Comparison of ENCODE assay signal across 8 cellular contexts in genomic region chr12:89960011-89960507, GRCh38.
DNase-seq lines count a peak whose midpoint lies in the region; ATAC-seq and TF ChIP-seq lines count a peak whose summit lies in the region.

No MANE protein-coding gene starts in this region.

- H3K27me3 Mint-ChIP-seq in type B pancreatic cell, result no peaks in the 10 kb centered on the region

- H3K4me3 ChIP-seq in mucosa of rectum (ENCODE audit: low read length in 2 of 2), result peak overlapping the region in 1 of 2 donors; percentile 55

- peaks cover 16 to 28% of the 10 kb centered on the region in 2 donors for H3K4me1 ChIP-seq in mucosa of rectum (ENCODE audit: control insufficient read depth in 2 of 2, insufficient read depth in 2 of 2, low read length in 2 of 2)

- H3K4me1 Mint-ChIP-seq in type B pancreatic cell (ENCODE audit: unreplicated experiment), result peaks cover 9% of the 10 kb centered on the region

- no peak overlapping the region for H3K9ac ChIP-seq in mucosa of rectum (ENCODE audit: low read depth in 1 of 2, low read length in 2 of 2)

- POLR2A ChIA-PET in HEK293T (lab: Yijun Ruan, JAX), result no interaction called here

- peaks cover 6% of the 10 kb centered on the region for H3K9me3 Mint-ChIP-seq in type B pancreatic cell

- TF ChIP-seq CTCF in type B pancreatic cell (conservative IDR thresholded peaks at IDR 0.05), result no peak

- ATAC-seq in GM18858 (IDR thresholded peaks at IDR 0.05; ENCODE audit: unreplicated experiment) (peak; percentile 95), GM21737 (IDR thresholded peaks at IDR 0.05; ENCODE audit: unreplicated experiment) (peak; percentile 91)

- no peak overlapping the region for H3K4me3 Mint-ChIP-seq in type B pancreatic cell

- no peaks in the 10 kb centered on the region for H3K27me3 ChIP-seq in mucosa of rectum (ENCODE audit: control insufficient read depth in 2 of 2, insufficient read depth in 2 of 2, low read length in 2 of 2)

- H3K36me3 Mint-ChIP-seq in type B pancreatic cell, result no peaks in the 10 kb centered on the region

- CTCF ChIA-PET in HEK293T (lab: Yijun Ruan, JAX), result no interaction called here

- no peaks in the 10 kb centered on the region for H3K36me3 ChIP-seq in mucosa of rectum (ENCODE audit: control insufficient read depth in 2 of 2, insufficient read depth in 2 of 2, low read length in 2 of 2)

- DNase-seq in M059J (ENCODE audit: low read depth), result peak; percentile 74
- no peak for DNase-seq in type B pancreatic cell (ENCODE audit: extremely low spot score, unreplicated experiment)
- DNase-seq in AG20443 (ENCODE audit: low spot score), result no peak
- DNase-seq in HEK293T (ENCODE audit: extremely low spot score), result no peak
- no peak for DNase-seq in SHP77 treated with DMSO at 0.1 percent for 48 hours (lab: John Stamatoyannopoulos, UW)

- H3K27ac ChIP-seq in mucosa of rectum (ENCODE audit: low read depth in 2 of 2, low read length in 2 of 2), result peak overlapping the region; percentile 54 to 56

- no peak overlapping the region for H3K27ac Mint-ChIP-seq in type B pancreatic cell

- no peaks in the 10 kb centered on the region for H3K9me3 ChIP-seq in mucosa of rectum (ENCODE audit: control insufficient read depth in 2 of 2, low read length in 2 of 2)

TF ChIP-seq in HEK293T, 16 proteins besides CTCF, POLR2A, EP300 and RAD21:
- TF ChIP-seq L3MBTL2 (conservative IDR thresholded peaks at IDR 0.05) (no peak), FOXK2 (IDR thresholded peaks at IDR 0.05) (no peak), NFRKB (IDR thresholded peaks at IDR 0.05) (no peak), SP1 (IDR thresholded peaks at IDR 0.05) (no peak), BHLHE40 (IDR thresholded peaks at IDR 0.05; ENCODE audit: borderline replicate concordance) (no peak), FOXM1 (IDR thresholded peaks at IDR 0.05; ENCODE audit: borderline replicate concordance) (no peak), ELF4 (IDR thresholded peaks at IDR 0.05) (no peak), ARNT (IDR thresholded peaks at IDR 0.05) (no peak), LEF1 (IDR thresholded peaks at IDR 0.05; ENCODE audit: borderline replicate concordance) (no peak), CTBP1 (IDR thresholded peaks at IDR 0.05; ENCODE audit: borderline replicate concordance) (no peak), HDGF (IDR thresholded peaks at IDR 0.05; ENCODE audit: borderline replicate concordance) (no peak), FOXA1 (IDR thresholded peaks at IDR 0.05) (no peak), ZNF384 (IDR thresholded peaks at IDR 0.05) (no peak), PKNOX1 (IDR thresholded peaks at IDR 0.05) (no peak), TARDBP (IDR thresholded peaks at IDR 0.05) (no peak), SUZ12 (IDR thresholded peaks at IDR 0.05) (no peak)
